ENCODE assay signal across 23 cellular contexts in the genomic region with DNA sequence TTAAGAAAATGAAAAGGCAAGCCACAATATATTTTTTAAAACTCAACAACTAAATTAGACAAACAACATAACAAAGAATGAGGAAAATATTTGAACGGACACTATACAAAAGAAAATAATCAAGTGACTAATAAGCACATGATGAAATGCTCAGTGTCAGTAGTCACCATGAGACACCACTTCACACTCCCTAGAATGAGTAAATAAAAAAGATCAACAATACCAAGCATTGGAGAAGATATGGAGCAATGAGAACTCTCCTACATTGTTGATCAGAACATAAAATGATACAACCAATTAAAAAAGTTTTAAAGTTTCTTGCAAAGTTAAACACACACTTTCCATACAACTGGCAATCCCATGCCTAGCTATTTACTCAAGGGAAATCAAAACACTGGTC.
"Had no signal": no experiment of that assay in that cellular context is flagged by ENCODE, and none has a peak within 500 bp of the region (broad histone marks: within the 10 kb centered on the region; RNA-seq: fewer than 3 reads in every experiment).

No MANE protein-coding gene starts in this region.

- ATAC-seq: activated CD8-positive, alpha-beta T cell treated with anti-CD3 and anti-CD28 coated beads, Interleukin-2, amount 10 ng/mL, durations not matched to agents 7 days and 5 days; body of pancreas; T-helper 17 cell; WTC11 had no signal

- H3K36me3 ChIP-seq: ascending aorta, cardiac muscle cell had no signal

- H3K27me3 ChIP-seq: ascending aorta, body of pancreas, cardiac muscle cell had no signal

- H3K9me3 ChIP-seq: ascending aorta, body of pancreas had no signal

- H3K4me3 ChIP-seq: ascending aorta, body of pancreas, cardiac muscle cell had no signal

- DNase-seq: activated CD4-positive, alpha-beta T cell treated with anti-CD3 and anti-CD28 coated beads for 48 hours; activated CD4-positive, alpha-beta T cell treated with anti-CD3 and anti-CD28 coated beads, Interleukin-2, amount 50 U/mL, for 4 hours; activated CD4-positive, CD25-positive, alpha-beta regulatory T cell treated with anti-CD3 and anti-CD28 coated beads, Interleukin-2, amount 50 U/mL, for 72 hours; activated CD8-positive, alpha-beta memory T cell treated with anti-CD3 and anti-CD28 coated beads, Interleukin-2, amount 50 U/mL, for 48 hours; activated CD8-positive, alpha-beta T cell treated with anti-CD3 and anti-CD28 coated beads, Interleukin-2, amount 10 ng/mL, durations not matched to agents 7 days and 5 days; activated naive CD4-positive, alpha-beta T cell treated with anti-CD3 and anti-CD28 coated beads, Interleukin-2, amount 50 U/mL, for 16 hours; activated T-cell treated with anti-CD3 and anti-CD28 coated beads, Interleukin-2, amount 50 U/mL, for 1 hour; amniotic stem cell; body of pancreas; NCI-H1092; NCI-H1417; NCI-H1930; NCI-H2171; NCI-H226; NCI-H510A treated with DMSO at 0.1 percent for 48 hours; NCI-H69; NK-92 treated with Interleukin-12 subunit alpha and Interleukin-12 subunit beta, amount 100 ng/mL, for 24 hours; SHP77 treated with DMSO at 0.1 percent for 48 hours; T-helper 17 cell; T-helper 9 cell had no signal

- H3K27ac ChIP-seq: ascending aorta, body of pancreas, cardiac muscle cell had no signal
